Comparison of ENCODE assay signal across 22 cellular contexts in genomic region chr3:152190636-152191183, GRCh38.
DNase-seq lines count a peak whose midpoint lies in the region; ATAC-seq, FAIRE-seq and TF ChIP-seq lines count a peak whose summit lies in the region.
"Had no signal": no experiment of that assay in that cellular context is flagged by ENCODE, and none has a peak within 500 bp of the region (broad histone marks: within the 10 kb centered on the region; RNA-seq: fewer than 3 reads in every experiment).

No MANE protein-coding gene starts in this region.

- H3K9ac ChIP-seq in K562 (ENCODE audit: insufficient read depth in 1 of 2, low read depth in 2 of 2, low read length in 2 of 2), result no peak overlapping the region; a peak in 1 of 4 replicates
- H3K9ac ChIP-seq: parathyroid adenoma had no signal

- TF ChIP-seq RAD21 in K562 (CRISPR knock-in tag; conservative IDR thresholded peaks at IDR 0.05 in 1 of 2, IDR thresholded peaks at IDR 0.05 in 1 of 2), result no peak

- H3K4me1 ChIP-seq in CD4-positive, alpha-beta memory T cell (ENCODE audit: insufficient read depth, low read length), result peaks cover 70% of the 10 kb centered on the region
- peaks cover 0 to 24% of the 10 kb centered on the region in 2 experiments; a peak in 2 of 5 replicates for H3K4me1 ChIP-seq in K562 (replicated peaks in 1 of 2; ENCODE audit: control insufficient read depth in 2 of 2, insufficient read depth in 2 of 2, low read length in 2 of 2)
- H3K4me1 ChIP-seq: parathyroid adenoma had no signal

- CTCF ChIA-PET in CD4-positive, alpha-beta memory T cell (lab: Charles Lee; ENCODE audit: partially characterized antibody), result interaction anchor here (0.7 to 1.9 kb wide), 3 partner anchors 18 to 253 kb away, joined by 3 to 5 read pairs (median 4); no protein-coding TSS in a partner anchor
- CTCF ChIA-PET in K562 (lab: Yijun Ruan, JAX; ENCODE audit: low intra/inter-chr PET ratio), result no interaction called here

- WGBS in K562 (ENCODE audit: insufficient coverage, low coverage, missing lambda C conversion rate), result 10% methylated on average over 2 of the region's 2 CpGs

- ATAC-seq in K562, result no peak
- ATAC-seq in T-helper 17 cell, result no peak
- no peak for ATAC-seq in GM21447 (IDR thresholded peaks at IDR 0.05; ENCODE audit: unreplicated experiment)
- no peak for ATAC-seq in GM19463 (IDR thresholded peaks at IDR 0.05; ENCODE audit: unreplicated experiment)
- ATAC-seq: left colon; natural killer cell; right cardiac atrium; stimulated activated naive CD8-positive, alpha-beta T cell treated with anti-CD3 and anti-CD28 coated beads, Interleukin-15, amount 100 ng/mL, for 72 hours had no signal

- no peaks in the 10 kb centered on the region for H3K9me1 ChIP-seq in K562 (ENCODE audit: control insufficient read depth, insufficient read depth, low read length)

- peaks cover 4% of the 10 kb centered on the region; the same call in 1 of the 3 replicates for H3K79me2 ChIP-seq in K562 (ENCODE audit: control insufficient read depth, insufficient read depth, low read length)
- H3K79me2 ChIP-seq: parathyroid adenoma had no signal

- no peak for FAIRE-seq in K562 (lab: Jason Lieb, UNC)

- no peaks in the 10 kb centered on the region for H3K9me3 ChIP-seq in CD4-positive, alpha-beta memory T cell (ENCODE audit: control insufficient read depth in 1 of 2, low read length in 2 of 2)
- H3K9me3 ChIP-seq in K562 (replicated peaks; ENCODE audit: control insufficient read depth, insufficient read depth, low read depth, low read length) (no peaks in the 10 kb centered on the region), T-helper 17 cell (ENCODE audit: control insufficient read depth, low read length, poor library complexity, severe bottlenecking) (no peaks in the 10 kb centered on the region)
- H3K9me3 ChIP-seq: tibial artery had no signal

- peaks cover 0 to 1% (median 0%) of the 10 kb centered on the region in 8 donors for H3K9me3 Mint-ChIP-seq in CD4-positive, alpha-beta memory T cell
- H3K9me3 Mint-ChIP-seq: H9; natural killer cell; stimulated activated naive CD8-positive, alpha-beta T cell treated with anti-CD3 and anti-CD28 coated beads, Interleukin-15, amount 100 ng/mL, for 72 hours had no signal

- peaks cover 47 to 67% (median 57%) of the 10 kb centered on the region in 4 donors for H3K4me1 Mint-ChIP-seq in CD4-positive, alpha-beta memory T cell
- H3K4me1 Mint-ChIP-seq in T-helper 17 cell, result peaks cover 45% of the 10 kb centered on the region
- H3K4me1 Mint-ChIP-seq: H9 had no signal

- POLR2A ChIA-PET in CD4-positive, alpha-beta memory T cell (lab: Charles Lee; ENCODE audit: partially characterized antibody), result interaction anchor here (0.6 to 6.7 kb wide), 11 partner anchors 13 to 245 kb away, joined by 3 to 55 read pairs (median 3); partner anchors contain the start of gene MBNL1
- POLR2A ChIA-PET in K562 (lab: Yijun Ruan, JAX), result interaction anchor here (0.9 to 1.2 kb wide), 4 partner anchors 11 to 66 kb away, joined by 3 to 4 read pairs (median 3); no protein-coding TSS in a partner anchor

- peak overlapping the region; percentile 78 for H2AFZ ChIP-seq in K562 (ENCODE audit: low read depth, low read length)
- H2AFZ ChIP-seq: parathyroid adenoma had no signal

- no peaks in the 10 kb centered on the region for H3K36me3 ChIP-seq in CD4-positive, alpha-beta memory T cell (ENCODE audit: insufficient read depth, low read length)
- no peaks in the 10 kb centered on the region for H3K36me3 ChIP-seq in K562 (ENCODE audit: control insufficient read depth, insufficient read depth, low read length)
- H3K36me3 ChIP-seq: tibial artery had no signal

- H3K4me3 Mint-ChIP-seq in CD4-positive, alpha-beta memory T cell, result peak overlapping the region in 1 of 8 donors; percentile 1
- no peak overlapping the region for H3K4me3 Mint-ChIP-seq in T-helper 17 cell
- H3K4me3 Mint-ChIP-seq: B cell, H9, natural killer cell had no signal

- H4K20me1 ChIP-seq in K562 (replicated peaks; ENCODE audit: control insufficient read depth, insufficient read depth, low read length), result no peaks in the 10 kb centered on the region

- in situ Hi-C loops in K562 (cut with MboI), result no loop called here

- DNase-seq in NCI-H748 (lab: John Stamatoyannopoulos, UW; ENCODE audit: unreplicated experiment), result peak; percentile 25
- DNase-seq in NCI-H748 treated with DMSO at 0.1 percent for 48 hours (lab: John Stamatoyannopoulos, UW), result no peak
- DNase-seq in CD4-positive, alpha-beta memory T cell, result no peak
- DNase-seq in NCI-H69 (lab: John Stamatoyannopoulos, UW), result peak; percentile 19
- DNase-seq in K562 (ENCODE audit: extremely low read depth in 1 of 4, low spot score in 3 of 4), result no peak
- DNase-seq in T-helper 17 cell, result no peak
- DNase-seq: activated CD4-positive, alpha-beta T cell treated with anti-CD3 and anti-CD28 coated beads, Interleukin-2, amount 50 U/mL, for 1 hour; activated CD8-positive, alpha-beta memory T cell treated with anti-CD3 and anti-CD28 coated beads, Interleukin-2, amount 50 U/mL, for 48 hours; Calu3; H9; head of caudate nucleus; left colon; MM.1S; natural killer cell; NCI-H1694; right cardiac atrium; stimulated activated naive CD8-positive, alpha-beta T cell treated with anti-CD3 and anti-CD28 coated beads, Interleukin-15, amount 100 ng/mL, for 72 hours; tibial artery had no signal

- H3K4me2 ChIP-seq in K562 (ENCODE audit: insufficient read depth, low read length), result peak overlapping the region; percentile 38; the same call in 1 of the 2 replicates

- no peak for TF ChIP-seq EP300 in K562 (IDR thresholded peaks at IDR 0.05; ENCODE audit: low read length)

- TF ChIP-seq POLR2A in K562 (conservative IDR thresholded peaks at IDR 0.05), result no peak

- intact Hi-C loops in CD4-positive, alpha-beta memory T cell (cut with micrococcal nuclease), result no loop called here
- intact Hi-C loops in K562 (cut with micrococcal nuclease), result loop anchor here (5.0 kb wide), 1 partner anchor 83 kb away; no protein-coding TSS in a partner anchor

- H3K36me3 Mint-ChIP-seq in CD4-positive, alpha-beta memory T cell, result peaks cover 0 to 3% of the 10 kb centered on the region in 2 donors
- H3K36me3 Mint-ChIP-seq in T-helper 17 cell (ENCODE audit: low read depth), result no peaks in the 10 kb centered on the region
- H3K36me3 Mint-ChIP-seq: natural killer cell had no signal

- H3K27me3 Mint-ChIP-seq in CD4-positive, alpha-beta memory T cell, result no peaks in the 10 kb centered on the region
- no peaks in the 10 kb centered on the region for H3K27me3 Mint-ChIP-seq in T-helper 17 cell
- H3K27me3 Mint-ChIP-seq: B cell; stimulated activated naive CD8-positive, alpha-beta T cell treated with anti-CD3 and anti-CD28 coated beads, Interleukin-15, amount 100 ng/mL, for 72 hours had no signal

- H3K27me3 ChIP-seq in CD4-positive, alpha-beta memory T cell (ENCODE audit: insufficient read depth, low read length), result no peaks in the 10 kb centered on the region
- H3K27me3 ChIP-seq in K562 (ENCODE audit: control insufficient read depth in 2 of 2, insufficient read depth in 2 of 2, low read length in 2 of 2), result no peaks in the 10 kb centered on the region
- H3K27me3 ChIP-seq: tibial artery had no signal

- no peak overlapping the region for H3K4me3 ChIP-seq in CD4-positive, alpha-beta memory T cell (ENCODE audit: low read length in 2 of 2)
- no peak overlapping the region for H3K4me3 ChIP-seq in K562
- H3K4me3 ChIP-seq: tibial artery had no signal

- no peak overlapping the region for H3K27ac ChIP-seq in CD4-positive, alpha-beta memory T cell (ENCODE audit: low read depth, low read length)
- no peak overlapping the region for H3K27ac ChIP-seq in K562 (ENCODE audit: extremely low read depth, low read depth, low read length)
- H3K27ac ChIP-seq: parathyroid adenoma, tibial artery had no signal

- TF ChIP-seq CTCF in K562 (IDR thresholded peaks at IDR 0.05 in 2 of 3, conservative IDR thresholded peaks at IDR 0.05 in 1 of 3; ENCODE audit: insufficient read depth in 2 of 3, low read depth in 1 of 3, low read length in 3 of 3), result no peak

- H3K27ac Mint-ChIP-seq in CD4-positive, alpha-beta memory T cell, result peak overlapping the region in 4 of 7 donors; percentile 33 to 62 (median 45)
- no peak overlapping the region for H3K27ac Mint-ChIP-seq in T-helper 17 cell
- H3K27ac Mint-ChIP-seq: B cell, H9 had no signal

- BruUV-seq in K562 (replicated peaks; lab: Mats Ljungman, UMichigan), result no TSS peak

TF ChIP-seq in K562, 482 proteins besides CTCF, POLR2A, EP300 and RAD21 (continues in another document):
- TF ChIP-seq ESRRB (CRISPR knock-in tag; IDR thresholded peaks at IDR 0.05; ENCODE audit: borderline replicate concordance), result no peak
- TF ChIP-seq FOXA3 (CRISPR knock-in tag; conservative IDR thresholded peaks at IDR 0.05 in 1 of 2, IDR thresholded peaks at IDR 0.05 in 1 of 2), result peak in 1 of 2 experiments; percentile 38; a peak in 1 of 4 replicates
- peak; percentile 89 for TF ChIP-seq TFE3 (CRISPR knock-in tag; IDR thresholded peaks at IDR 0.05)
- TF ChIP-seq GABPA (tag; conservative IDR thresholded peaks at IDR 0.05; ENCODE audit: low read depth), result no peak
- TF ChIP-seq FOXA1 (IDR thresholded peaks at IDR 0.05; ENCODE audit: borderline replicate concordance), result no peak
- TF ChIP-seq NUFIP1 (IDR thresholded peaks at IDR 0.05; ENCODE audit: partially characterized antibody), result no peak
- TF ChIP-seq ZNF212 (CRISPR knock-in tag; IDR thresholded peaks at IDR 0.05), result no peak
- peak; percentile 14; the same call in 1 of the 2 replicates for TF ChIP-seq CC2D1A (IDR thresholded peaks at IDR 0.05)
- no peak for TF ChIP-seq RBM17 (IDR thresholded peaks at IDR 0.05; ENCODE audit: borderline replicate concordance, low read depth, low read length)
- TF ChIP-seq SOX6 (IDR thresholded peaks at IDR 0.05), result peak; percentile 47; the same call in 1 of the 2 replicates
- peak; percentile 23; the same call in 1 of the 2 replicates for TF ChIP-seq CEBPB (tag; IDR thresholded peaks at IDR 0.05)
- 0 out of 4 replicates have a peak, but pooled peaks have one; percentile 31 to 44 for TF ChIP-seq FOXK2 (conservative IDR thresholded peaks at IDR 0.05 in 1 of 2, IDR thresholded peaks at IDR 0.05 in 1 of 2; ENCODE audit: low read depth in 2 of 2)
- 0 out of 2 replicates have a peak, but pooled peaks have one; percentile 22 for TF ChIP-seq HDAC2 (IDR thresholded peaks at IDR 0.05)
- TF ChIP-seq SPI1 (IDR thresholded peaks at IDR 0.05; ENCODE audit: borderline replicate concordance, low read depth, low read length), result no peak

Comparison
In these comparisons a context has a peak if more than half of its experiments do, and no peak if none do; other contexts are left out.
1. DNase-seq: peak in NCI-H748 (single experiment) and NCI-H69 (single experiment); none in NCI-H748 treated with DMSO at 0.1 percent for 48 hours (single experiment), CD4-positive, alpha-beta memory T cell (0 of 5), K562 (0 of 4) and T-helper 17 cell (0 of 3).